In genomic region chr3:146625117-146625775, GRCh38 we compare ENCODE assay signal across 1 cellular context.
TF ChIP-seq lines count a peak whose summit lies in the region.

No MANE protein-coding gene starts in this region.

TF ChIP-seq in GM23338, 12 proteins besides CTCF, POLR2A, EP300 and RAD21 (continued from another document):
- TF ChIP-seq ZNF462 (CRISPR knock-in tag; IDR thresholded peaks at IDR 0.05) (no peak), EZH2 (IDR thresholded peaks at IDR 0.05; ENCODE audit: low read depth, unreplicated experiment) (no peak), EZH2phosphoT487 (IDR thresholded peaks at IDR 0.05; ENCODE audit: unreplicated experiment) (no peak), NANOG (IDR thresholded peaks at IDR 0.05; ENCODE audit: borderline replicate concordance) (no peak), STAT1 (IDR thresholded peaks at IDR 0.05; ENCODE audit: unreplicated experiment) (no peak)
TF ChIP-seq in GM23338: peak in this region for 0.
